Comparison of ENCODE assay signal across 23 cellular contexts in the genomic region with DNA sequence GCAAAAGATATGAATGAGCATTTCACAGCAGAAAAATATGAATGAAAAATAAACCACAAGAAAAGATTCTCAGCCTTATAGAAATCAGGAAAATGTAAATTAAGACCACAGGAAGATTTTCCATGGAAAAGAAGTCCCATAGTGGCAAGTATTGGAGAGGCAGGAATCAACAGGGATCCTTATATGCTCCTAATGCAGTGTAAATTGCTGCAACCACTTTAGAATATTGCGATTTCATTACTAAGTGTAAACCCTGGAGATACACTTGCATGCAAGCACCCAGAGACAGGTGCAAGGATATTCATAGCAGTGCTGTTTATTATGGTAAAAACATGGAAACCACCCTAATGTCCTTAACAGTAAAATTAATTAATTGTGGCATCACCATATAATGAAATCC.
"Had no signal": no experiment of that assay in that cellular context is flagged by ENCODE, and none has a peak within 500 bp of the region (broad histone marks: within the 10 kb centered on the region; RNA-seq: fewer than 3 reads in every experiment).

No MANE protein-coding gene starts in this region.

- H3K9me3 ChIP-seq: colonic mucosa, esophagus squamous epithelium, gastrocnemius medialis, gastroesophageal sphincter, heart left ventricle, heart right ventricle had no signal

- H3K27me3 Mint-ChIP-seq: dendritic cell treated with granulocyte-macrophage colony-stimulating factor and Interleukin-4, amounts not matched to agents 40 ng/mL and 50 ng/mL, for 4 days; effector memory CD8-positive, alpha-beta T cell had no signal

- H3K9me3 Mint-ChIP-seq: dendritic cell treated with granulocyte-macrophage colony-stimulating factor and Interleukin-4, amounts not matched to agents 40 ng/mL and 50 ng/mL, for 4 days; effector memory CD8-positive, alpha-beta T cell had no signal

- H3K27ac ChIP-seq: colonic mucosa, coronary artery, dorsolateral prefrontal cortex, epithelial cell of prostate, esophagus squamous epithelium, foreskin keratinocyte, gastrocnemius medialis, gastroesophageal sphincter, heart left ventricle, heart right ventricle had no signal

- H3K36me3 ChIP-seq: colonic mucosa, esophagus squamous epithelium, gastrocnemius medialis, gastroesophageal sphincter, heart left ventricle, heart right ventricle had no signal

- ATAC-seq: effector memory CD8-positive, alpha-beta T cell; esophagus mucosa; foreskin keratinocyte; gastrocnemius medialis; gastroesophageal sphincter; heart left ventricle; heart right ventricle had no signal

- DNase-seq: colonic mucosa; cortex of kidney; dermis blood vessel endothelial cell; dorsolateral prefrontal cortex; effector CD4-positive, alpha-beta T cell; effector CD8-positive, alpha-beta T cell; effector memory CD4-positive, alpha-beta T cell; effector memory CD8-positive, alpha-beta T cell; endodermal cell; erythroblast; esophagus squamous epithelium; foreskin fibroblast; foreskin keratinocyte; foreskin melanocyte; gastrocnemius medialis; glutamatergic neuron; heart left ventricle; heart right ventricle had no signal

- H3K4me1 ChIP-seq: colonic mucosa, esophagus squamous epithelium, foreskin keratinocyte, gastrocnemius medialis, gastroesophageal sphincter, heart left ventricle, heart right ventricle had no signal

- H3K27ac Mint-ChIP-seq: dendritic cell treated with granulocyte-macrophage colony-stimulating factor and Interleukin-4, amounts not matched to agents 40 ng/mL and 50 ng/mL, for 4 days; effector memory CD8-positive, alpha-beta T cell; endodermal cell had no signal

- H3K4me3 ChIP-seq: colonic mucosa, coronary artery, dorsolateral prefrontal cortex, esophagus squamous epithelium, gastrocnemius medialis, gastroesophageal sphincter, heart left ventricle, heart right ventricle had no signal

- H3K27me3 ChIP-seq: colonic mucosa, dorsolateral prefrontal cortex had no signal

- H3K4me3 Mint-ChIP-seq: dendritic cell treated with granulocyte-macrophage colony-stimulating factor and Interleukin-4, amounts not matched to agents 40 ng/mL and 50 ng/mL, for 4 days; effector memory CD8-positive, alpha-beta T cell; endodermal cell had no signal
